Comparison of ENCODE assay signal across 19 cellular contexts in the genomic region with DNA sequence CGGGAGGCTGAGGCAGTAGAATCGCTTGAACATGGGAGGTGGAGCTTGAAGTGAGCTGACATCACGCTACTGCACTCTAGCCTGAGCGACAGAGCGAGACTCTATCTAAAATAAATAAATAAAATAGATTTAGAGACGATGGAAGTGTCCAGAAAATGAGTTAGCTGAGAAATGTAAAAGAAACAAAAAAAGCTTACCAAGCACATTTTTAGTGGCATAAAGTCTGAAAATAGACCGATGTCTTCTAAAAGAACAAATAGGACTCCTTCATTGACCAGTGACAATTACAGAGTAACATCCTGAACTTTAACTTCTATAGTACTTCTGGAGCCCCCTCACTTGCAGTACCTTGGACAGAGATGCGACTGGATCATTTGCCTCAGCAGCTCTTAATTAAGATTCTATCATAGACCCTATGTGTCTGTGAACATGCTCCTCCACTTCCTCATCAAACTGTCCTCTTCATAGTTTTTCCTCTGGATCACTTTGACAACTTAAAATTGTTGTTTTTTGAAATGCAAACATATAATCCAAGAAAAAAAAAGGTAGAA. TPM values are rescaled to one million over a fixed set of nuclear protein-coding genes. Genes with fewer than 3 reads are reported as not detected.
DNase-seq lines count a peak whose midpoint lies in the region; ATAC-seq, FAIRE-seq and TF ChIP-seq lines count a peak whose summit lies in the region.
"Had no signal": no experiment of that assay in that cellular context is flagged by ENCODE, and none has a peak within 500 bp of the region (broad histone marks: within the 10 kb centered on the region; RNA-seq: fewer than 3 reads in every experiment).

No MANE protein-coding gene starts in this region.

- no peaks in the 10 kb centered on the region for H3K4me1 Mint-ChIP-seq in activated CD8-positive, alpha-beta memory T cell treated with anti-CD3 and anti-CD28 coated beads, Interleukin-2, amount 10 ng/mL, durations not matched to agents 7 days and 5 days

- H3K9me2 ChIP-seq in OCI-LY7 (ENCODE audit: insufficient read depth, low read length): no peaks in the 10 kb centered on the region

- TF ChIP-seq RAD21 in GM12878 (IDR thresholded peaks at IDR 0.05; ENCODE audit: insufficient read depth, low read depth, low read length): no peak

- FAIRE-seq in GM12878 (lab: Jason Lieb, UNC): no peak
- FAIRE-seq: RCC 7860 had no signal

- H3K9ac ChIP-seq in GM12878 (ENCODE audit: control insufficient read depth, insufficient read depth, low read length): no peak overlapping the region

- RAD21 ChIA-PET in GM12878 (lab: Charles Lee; ENCODE audit: unreplicated experiment): no interaction called here

- H3K27me3 ChIP-seq in H7 (ENCODE audit: control insufficient read depth, insufficient read depth, low read length) (no peaks in the 10 kb centered on the region), GM12878 (replicated peaks in 1 of 2; ENCODE audit: control insufficient read depth in 2 of 2, insufficient read depth in 2 of 2, low read length in 1 of 2) (no peaks in the 10 kb centered on the region)

- H3K4me3 Mint-ChIP-seq in activated CD8-positive, alpha-beta memory T cell treated with anti-CD3 and anti-CD28 coated beads, Interleukin-2, amount 10 ng/mL, durations not matched to agents 7 days and 5 days: no peak overlapping the region
- H3K4me3 Mint-ChIP-seq: B cell; CD4-positive, alpha-beta T cell had no signal

- H3K27ac ChIP-seq in GM12878 (ENCODE audit: control insufficient read depth, insufficient read depth): no peak overlapping the region
- no peak overlapping the region for H3K27ac ChIP-seq in OCI-LY7 (ENCODE audit: low read depth, low read length, poor library complexity, severe bottlenecking)

- no peaks in the 10 kb centered on the region for H3K9me3 ChIP-seq in GM12878 (replicated peaks; ENCODE audit: control insufficient read depth, insufficient read depth, low read length)
- no peaks in the 10 kb centered on the region for H3K9me3 ChIP-seq in OCI-LY7 (ENCODE audit: low read length)

- H3K4me1 ChIP-seq in GM12878 (ENCODE audit: control insufficient read depth, insufficient read depth, low read length) (no peaks in the 10 kb centered on the region), OCI-LY7 (ENCODE audit: insufficient read depth, low read length, poor library complexity, severe bottlenecking) (no peaks in the 10 kb centered on the region)

- no peaks in the 10 kb centered on the region for H3K36me3 Mint-ChIP-seq in activated CD8-positive, alpha-beta memory T cell treated with anti-CD3 and anti-CD28 coated beads, Interleukin-2, amount 10 ng/mL, durations not matched to agents 7 days and 5 days

- in situ Hi-C loops in GM12878 (cut with MboI): no loop called here

- no peaks in the 10 kb centered on the region for H4K20me1 ChIP-seq in GM12878 (ENCODE audit: control insufficient read depth, insufficient read depth)
- H4K20me1 ChIP-seq in OCI-LY7 (ENCODE audit: insufficient read depth, low read length): no peaks in the 10 kb centered on the region

- TF ChIP-seq CTCF in GM12878 (IDR thresholded peaks at IDR 0.05 in 2 of 3, conservative IDR thresholded peaks at IDR 0.05 in 1 of 3; ENCODE audit: control insufficient read depth in 2 of 3, extremely low read depth in 1 of 3, insufficient read depth in 1 of 3, low read depth in 3 of 3, low read length in 3 of 3): no peak
- no peak for TF ChIP-seq CTCF in OCI-LY7 (conservative IDR thresholded peaks at IDR 0.05; ENCODE audit: low read length)

- DNase-seq in H7 (peak; percentile 36), NAMALWA (ENCODE audit: low spot score) (peak; percentile 38), GM12878 (ENCODE audit: low read depth, low spot score) (no peak), myocyte (ENCODE audit: low read depth) (peak; percentile 34), OCI-LY7 (ENCODE audit: low spot score) (no peak)
- DNase-seq in activated CD8-positive, alpha-beta memory T cell treated with anti-CD3 and anti-CD28 coated beads, Interleukin-2, amount 10 ng/mL, durations not matched to agents 7 days and 5 days: no peak
- DNase-seq: ACHN; CD4-positive, alpha-beta T cell; DMS79 treated with DMSO at 0.1 percent for 48 hours; GDM1; NCI-H1105; NCI-H187; NCI-H446 treated with DMSO at 0.1 percent for 48 hours; NCI-H748 treated with DMSO at 0.1 percent for 48 hours; SIG-M5; SW 1271 had no signal

- H2AFZ ChIP-seq in GM12878 (ENCODE audit: control insufficient read depth, low read depth, low read length) (no peak overlapping the region), OCI-LY7 (ENCODE audit: low read length) (no peak overlapping the region)

- no peak for TF ChIP-seq POLR2A in GM12878 (IDR thresholded peaks at IDR 0.05; ENCODE audit: low read depth, low read length)

- no peak overlapping the region for H3K4me2 ChIP-seq in GM12878 (ENCODE audit: control insufficient read depth, insufficient read depth)
- H3K4me2 ChIP-seq in OCI-LY7 (ENCODE audit: low read length): no peak overlapping the region

- H3K27me3 Mint-ChIP-seq in activated CD8-positive, alpha-beta memory T cell treated with anti-CD3 and anti-CD28 coated beads, Interleukin-2, amount 10 ng/mL, durations not matched to agents 7 days and 5 days: no peaks in the 10 kb centered on the region
- H3K27me3 Mint-ChIP-seq: B cell; CD4-positive, alpha-beta T cell had no signal

- intact Hi-C loops in GM12878 (cut with micrococcal nuclease; ENCODE audit: unreplicated experiment) (no loop called here), OCI-LY7 (cut with micrococcal nuclease; ENCODE audit: unreplicated experiment) (no loop called here)

- BruUV-seq in GM12878 (replicated peaks; lab: Mats Ljungman, UMichigan) (no TSS peak), OCI-LY7 (replicated peaks; lab: Mats Ljungman, UMichigan) (no TSS peak)

- TF ChIP-seq EP300 in GM12878 (IDR thresholded peaks at IDR 0.05; ENCODE audit: borderline replicate concordance in 1 of 2, control insufficient read depth in 1 of 2, low read depth in 2 of 2, low read length in 2 of 2): no peak

- no peak for ATAC-seq in GM12878
- no peak for ATAC-seq in GM21515 (IDR thresholded peaks at IDR 0.05; ENCODE audit: unreplicated experiment)
- no peak for ATAC-seq in activated CD8-positive, alpha-beta memory T cell treated with anti-CD3 and anti-CD28 coated beads, Interleukin-2, amount 10 ng/mL, durations not matched to agents 7 days and 5 days

- SMC1A ChIA-PET in GM12878 (lab: Charles Lee; ENCODE audit: uncharacterized antibody, unreplicated experiment): interaction anchor here (1.2 kb wide), 1 partner anchor 15 kb away, joined by 3 read pairs; no protein-coding TSS in a partner anchor

- no peak overlapping the region for H3K27ac Mint-ChIP-seq in activated CD8-positive, alpha-beta memory T cell treated with anti-CD3 and anti-CD28 coated beads, Interleukin-2, amount 10 ng/mL, durations not matched to agents 7 days and 5 days
- H3K27ac Mint-ChIP-seq: B cell; CD4-positive, alpha-beta T cell had no signal

- H3K79me2 ChIP-seq in GM12878 (ENCODE audit: control insufficient read depth, insufficient read depth, low read length): no peaks in the 10 kb centered on the region
- H3K79me2 ChIP-seq in OCI-LY7 (ENCODE audit: insufficient read depth, low read depth, low read length): no peaks in the 10 kb centered on the region

- POLR2A ChIA-PET in GM12878 (lab: Charles Lee): no interaction called here
- POLR2A ChIA-PET in OCI-LY7 (lab: Charles Lee): no interaction called here

- H3K4me3 ChIP-seq in H7 (ENCODE audit: insufficient read depth, low read depth, low read length) (no peak overlapping the region), GM12878 (no peak overlapping the region), OCI-LY7 (ENCODE audit: low read depth, low read length, poor library complexity, severe bottlenecking) (no peak overlapping the region)

- no peaks in the 10 kb centered on the region for H3K36me3 ChIP-seq in H7 (replicated peaks; ENCODE audit: control insufficient read depth, insufficient read depth, low read length)
- H3K36me3 ChIP-seq in GM12878 (ENCODE audit: control insufficient read depth in 2 of 2, insufficient read depth in 2 of 2, low read length in 1 of 2): no peaks in the 10 kb centered on the region
- H3K36me3 ChIP-seq in OCI-LY7 (ENCODE audit: insufficient read depth, low read length): no peaks in the 10 kb centered on the region

- no peaks in the 10 kb centered on the region for H3K9me3 Mint-ChIP-seq in activated CD8-positive, alpha-beta memory T cell treated with anti-CD3 and anti-CD28 coated beads, Interleukin-2, amount 10 ng/mL, durations not matched to agents 7 days and 5 days (ENCODE audit: low read depth)
- H3K9me3 Mint-ChIP-seq: CD4-positive, alpha-beta T cell had no signal

- CTCF ChIA-PET in GM12878 (lab: Yijun Ruan, JAX) (no interaction called here), OCI-LY7 (lab: Charles Lee; ENCODE audit: unreplicated experiment) (no interaction called here)
- CTCF ChIA-PET in activated CD8-positive, alpha-beta memory T cell treated with anti-CD3 and anti-CD28 coated beads, Interleukin-2, amount 10 ng/mL, durations not matched to agents 7 days and 5 days (lab: Charles Lee): interaction anchor here (0.9 kb wide), 1 partner anchor 9 kb away, joined by 3 read pairs; no protein-coding TSS in a partner anchor

- WGBS in GM12878 (ENCODE audit: insufficient coverage, insufficient replicate concordance, low lambda C conversion rate, missing lambda C conversion rate): 64% methylated on average over 8 of the region's 8 CpGs

RNA-seq across cellular contexts. Expression of a gene that starts 25.2 kb away (rescaled TPM):
- 28.4 and 36.6 TPM in 2 replicates for total RNA-seq in H7 (2014; rRNA removed; shearing (Covaris generic))
- 88.2 and 88.5 TPM in 2 replicates for total RNA-seq in GM12878 (2013; cell fraction: nucleolus; rRNA removed)
- total RNA-seq in GM12878 (2014; rRNA removed) (23.3 and 26.5 TPM in 2 replicates), GM12878 (2014; rRNA removed; fragmentation: Illumina TruSeq; extraction: Trizol) (26.6 and 26.7 TPM in 2 replicates), GM12878 (2021) (30.2 and 32.8 TPM in 2 replicates), myocyte (69.8 and 71.4 TPM in 2 replicates), OCI-LY7 (2022) (26.8 and 31.7 TPM in 2 replicates)
- 13.9 TPM for polyA plus RNA-seq in GM12878 (2011; ENCODE audit: low read depth)
- polyA plus RNA-seq in GM12878 (2011; rRNA removed) (20.4 and 26.5 TPM in 2 replicates), GM12878 (2014; fragmentation: Illumina TruSeq; extraction: Trizol) (25.4 and 25.7 TPM in 2 replicates), GM12878 (2014; fragmentation: Nextera tagmentation; extraction: Ambion mirVana) (10 to 100 TPM; 14.2 to 21.5 TPM), GM12878 (2014; rRNA removed) (12.4 and 13.2 TPM in 2 replicates), GM12878 (2016; fragmentation: Nextera tagmentation; extraction: Ambion mirVana) (10 to 100 TPM; 25.7 to 28.6 TPM)
- 8.8 and 12.5 TPM in 2 replicates for polyA plus RNA-seq in GM12878 (2011; cell fraction: cytosol; rRNA removed)
- 12.7 and 18.8 TPM in 2 replicates for polyA plus RNA-seq in GM12878 (2011; cell fraction: nucleus; rRNA removed)
- 16.8 and 19.6 TPM in 2 replicates for polyA plus RNA-seq in GM12878 (2012)
- polyA minus RNA-seq in GM12878 (2011; rRNA and poly(A)+ RNA removed): 22.7 and 27.8 TPM in 2 replicates
- 6.7 and 7.4 TPM in 2 replicates for polyA minus RNA-seq in GM12878 (2011; cell fraction: cytosol; rRNA and poly(A)+ RNA removed)
- 19.2 and 25.5 TPM in 2 replicates for polyA minus RNA-seq in GM12878 (2011; cell fraction: nucleus; rRNA and poly(A)+ RNA removed)
- polyA plus RNA-seq in myocyte (2012): 44.8 TPM
- 10 to 100 TPM; 40.4 to 41.2 TPM for total RNA-seq in activated CD8-positive, alpha-beta memory T cell treated with anti-CD3 and anti-CD28 coated beads, Interleukin-2, amount 10 ng/mL, durations not matched to agents 7 days and 5 days
- total RNA-seq in OCI-LY7 (2014; rRNA removed; shearing (Covaris generic)): 21.6 and 22.1 TPM in 2 replicates

Comparison
In these comparisons a context has a peak if more than half of its experiments do, and no peak if none do; other contexts are left out.
1. DNase-seq: peak in H7 (single experiment), NAMALWA (single experiment) and myocyte (single experiment); none in GM12878 (single experiment), activated CD8-positive, alpha-beta memory T cell treated with anti-CD3 and anti-CD28 coated beads, Interleukin-2, amount 10 ng/mL, durations not matched to agents 7 days and 5 days (single experiment) and OCI-LY7 (single experiment).